8 cellular contexts compared by ENCODE assay signal in the genomic region with DNA sequence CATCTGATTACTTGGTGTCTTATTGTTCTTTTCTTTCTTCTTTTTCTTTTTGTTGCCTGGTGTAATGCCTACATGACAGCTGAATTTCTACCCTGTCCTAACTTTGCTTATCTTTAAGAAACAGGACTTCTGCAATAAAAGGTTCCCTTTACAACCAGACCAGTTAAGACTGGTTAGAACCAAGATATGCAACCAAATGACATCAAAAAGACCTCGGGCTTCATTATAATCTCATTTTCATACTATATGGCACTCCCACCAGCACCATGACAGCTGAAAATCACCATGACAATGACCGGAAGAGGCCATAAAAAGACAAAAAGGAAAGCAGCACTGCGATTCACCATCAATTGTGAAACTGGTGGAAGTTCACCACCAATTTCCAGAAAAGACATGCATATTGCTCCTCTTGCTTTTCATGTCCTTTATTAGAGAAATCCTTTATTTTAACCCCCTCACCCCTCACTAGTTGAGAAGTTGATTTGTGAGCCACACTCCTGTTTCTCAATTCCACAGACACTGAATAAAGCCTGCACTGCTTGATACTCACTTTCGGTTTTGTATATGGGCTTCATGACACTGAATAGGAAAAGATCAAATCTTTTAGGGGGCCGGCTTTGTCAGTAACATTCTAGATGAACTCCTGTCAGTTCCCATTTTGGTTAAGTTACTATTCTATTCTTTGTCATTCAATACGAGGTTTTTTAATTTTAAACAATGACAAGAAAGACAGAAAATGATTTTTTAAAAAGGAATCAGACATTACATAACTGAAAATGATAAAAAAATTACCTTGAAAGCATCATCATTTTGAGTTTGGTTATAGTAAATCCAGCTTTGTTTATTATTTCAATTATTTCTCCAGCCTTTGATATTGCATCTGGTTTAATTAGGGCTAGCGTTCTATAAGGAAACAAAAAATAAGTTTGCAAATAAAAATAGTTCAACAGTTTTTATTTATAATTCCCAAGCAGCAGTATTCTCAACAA. TPM values are rescaled to one million over a fixed set of nuclear protein-coding genes. Genes with fewer than 3 reads are reported as not detected.
DNase-seq lines count a peak whose midpoint lies in the region; ATAC-seq and TF ChIP-seq lines count a peak whose summit lies in the region.

No MANE protein-coding gene starts in this region.

- H3K36me3 ChIP-seq in heart left ventricle, result peaks cover 0 to 16% (median 0%) of the 10 kb centered on the region in 9 donors
- H3K36me3 ChIP-seq in tibial nerve, result peaks cover 0 to 43% (median 0%) of the 10 kb centered on the region in 3 donors

- peaks cover 5% of the 10 kb centered on the region for H3K36me3 Mint-ChIP-seq in central memory CD8-positive, alpha-beta T cell (ENCODE audit: insufficient read depth)

- H3K27ac Mint-ChIP-seq in central memory CD8-positive, alpha-beta T cell (ENCODE audit: low read depth), result peak overlapping the region; percentile 60

- H3K27ac ChIP-seq in heart left ventricle, result peak overlapping the region in 1 of 12 donors; percentile 34
- no peak overlapping the region for H3K27ac ChIP-seq in tibial nerve

- WGBS in heart left ventricle, 4 donors, result 83 to 88% (median 86%) methylated on average over 7 of the region's 7 CpGs
- 72 to 75% methylated on average over 7 of the region's 7 CpGs for WGBS in tibial nerve, 2 donors

- no peaks in the 10 kb centered on the region for H3K9me3 Mint-ChIP-seq in central memory CD8-positive, alpha-beta T cell

- peak; percentile 48 for DNase-seq in CD1c-positive myeloid dendritic cell (ENCODE audit: extremely low spot score)
- DNase-seq in central memory CD8-positive, alpha-beta T cell (ENCODE audit: low spot score in 2 of 2), result no peak
- DNase-seq in heart left ventricle, result no peak
- no peak for DNase-seq in tibial nerve (ENCODE audit: low spot score in 2 of 2)
- DNase-seq in NCI-H1105 (lab: John Stamatoyannopoulos, UW), result no peak
- DNase-seq in NCI-H1694 (lab: John Stamatoyannopoulos, UW), result no peak

- intact Hi-C loops in heart left ventricle (cut with DNase I), result no loop called here

- H3K4me3 ChIP-seq in heart left ventricle (peak overlapping the region in 1 of 12 donors; percentile 42), tibial nerve (peak overlapping the region in 1 of 4 donors; percentile 9)

- H3K4me1 ChIP-seq in heart left ventricle (peaks cover 0 to 8% (median 0%) of the 10 kb centered on the region in 12 donors), tibial nerve (no peaks in the 10 kb centered on the region)

- no peaks in the 10 kb centered on the region for H3K27me3 Mint-ChIP-seq in central memory CD8-positive, alpha-beta T cell

- H3K27me3 ChIP-seq in heart left ventricle (no peaks in the 10 kb centered on the region), tibial nerve (no peaks in the 10 kb centered on the region)

- H3K4me3 Mint-ChIP-seq in central memory CD8-positive, alpha-beta T cell, result peak overlapping the region; percentile 67

- ATAC-seq in GM19324 (IDR thresholded peaks at IDR 0.05; ENCODE audit: low FRiP score, unreplicated experiment) (peak; percentile 69), HG03342 (IDR thresholded peaks at IDR 0.05; ENCODE audit: unreplicated experiment) (peak; percentile 83), heart left ventricle (no peak)
- ATAC-seq in central memory CD8-positive, alpha-beta T cell (replicated peaks; ENCODE audit: extremely low read depth, poor library complexity, severe bottlenecking), result peak; percentile 30

- H3K9me3 ChIP-seq in heart left ventricle, result no peaks in the 10 kb centered on the region
- no peaks in the 10 kb centered on the region for H3K9me3 ChIP-seq in tibial nerve

- TF ChIP-seq CTCF in heart left ventricle (IDR thresholded peaks at IDR 0.05) (no peak), tibial nerve (IDR thresholded peaks at IDR 0.05) (no peak)

- TF ChIP-seq POLR2A in heart left ventricle (IDR thresholded peaks at IDR 0.05) (no peak), tibial nerve (IDR thresholded peaks at IDR 0.05) (no peak)

- peaks cover 6% of the 10 kb centered on the region for H3K4me1 Mint-ChIP-seq in central memory CD8-positive, alpha-beta T cell

- TF ChIP-seq EP300 in tibial nerve (IDR thresholded peaks at IDR 0.05), result no peak

RNA-seq across cellular contexts. Expression of a gene that starts 58.1 kb away (rescaled TPM):
- 10 to 100 TPM in 4 of 9 donors, 1 to 10 TPM in 5; 6.9 to 14.9 (median 8.4) TPM for total RNA-seq in heart left ventricle
- polyA plus RNA-seq in heart left ventricle, result 10 to 100 TPM in 1 of 2 donors, 1 to 10 TPM in 1; 3.1 to 25.2 TPM
- total RNA-seq in tibial nerve, result 10 to 100 TPM in 2 of 4 donors, 1 to 10 TPM in 2; 8.2 to 26.2 (median 17.5) TPM

RNA-seq across cellular contexts. Expression of a gene that starts 58.5 kb away (rescaled TPM):
- total RNA-seq in heart left ventricle (10 to 100 TPM; 16.5 to 31.3 (median 23.6) TPM), tibial nerve (10 to 100 TPM; 17.8 to 36.0 (median 29.4) TPM)
- 10 to 100 TPM in 1 of 2 donors, 1 to 10 TPM in 1; 7.5 to 18.0 TPM for polyA plus RNA-seq in heart left ventricle

Comparison
In these comparisons a context has a peak if more than half of its experiments do, and no peak if none do; other contexts are left out.
1. ATAC-seq: peak in GM19324 (single experiment), HG03342 (single experiment) and central memory CD8-positive, alpha-beta T cell (single experiment); none in heart left ventricle (0 of 4).